In the genomic region with DNA sequence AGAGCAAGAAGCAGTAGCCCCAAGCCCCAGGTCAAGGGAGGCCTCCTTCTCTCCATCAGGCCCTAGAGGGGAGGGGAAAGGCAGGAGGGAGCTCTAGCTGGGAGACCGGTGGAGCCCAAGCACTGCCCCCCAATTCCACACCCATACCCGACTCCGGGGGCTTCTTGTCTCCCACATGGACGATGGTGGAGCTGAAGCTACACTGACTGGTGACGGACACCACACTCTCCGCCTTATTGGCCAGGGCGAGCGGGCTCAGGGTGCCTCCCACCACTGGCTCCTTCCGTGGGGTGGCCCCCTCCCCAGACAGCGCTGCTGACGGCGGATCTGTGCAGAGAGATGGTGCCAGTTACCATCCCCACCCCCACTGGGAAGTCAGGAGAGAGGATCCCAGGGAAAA, we compare ENCODE assay signal across 29 cellular contexts. TPM values are rescaled to one million over a fixed set of nuclear protein-coding genes. Genes with fewer than 3 reads are reported as not detected.
DNase-seq lines count a peak whose midpoint lies in the region; ATAC-seq and TF ChIP-seq lines count a peak whose summit lies in the region.
"Had no signal": no experiment of that assay in that cellular context is flagged by ENCODE, and none has a peak within 500 bp of the region (broad histone marks: within the 10 kb centered on the region; RNA-seq: fewer than 3 reads in every experiment).

No MANE protein-coding gene starts in this region.

- TF ChIP-seq POLR2A in tibial nerve (IDR thresholded peaks at IDR 0.05), result no peak

- ATAC-seq in esophagus mucosa, result no peak
- ATAC-seq: activated CD8-positive, alpha-beta T cell treated with anti-CD3 and anti-CD28 coated beads for 36 hours; effector memory CD8-positive, alpha-beta T cell; GM12878; GM23338; K562; naive thymus-derived CD4-positive, alpha-beta T cell; pancreas; right lobe of liver had no signal

- H2BK120ac ChIP-seq in mesenchymal stem cell (ENCODE audit: low read depth, low read length), result no peak overlapping the region

- H3K4me1 ChIP-seq in adipocyte (ENCODE audit: control insufficient read depth, insufficient read depth, low read length), result peaks cover 11% of the 10 kb centered on the region
- peaks cover 8% of the 10 kb centered on the region for H3K4me1 ChIP-seq in mesenchymal stem cell (ENCODE audit: control insufficient read depth, insufficient read depth, low read depth, low read length)
- peaks cover 0 to 86% (median 15%) of the 10 kb centered on the region in 4 donors for H3K4me1 ChIP-seq in tibial nerve
- peaks cover 12% of the 10 kb centered on the region for H3K4me1 ChIP-seq in CD8-positive, alpha-beta memory T cell (ENCODE audit: insufficient read depth, low read length)
- H3K4me1 ChIP-seq: Caco-2 had no signal

- no peak overlapping the region for H3K4me3 ChIP-seq in adipocyte (ENCODE audit: low read length)
- H3K4me3 ChIP-seq in mesenchymal stem cell (ENCODE audit: insufficient read depth in 1 of 2, low read depth in 1 of 2, low read length in 2 of 2), result no peak overlapping the region
- no peak overlapping the region for H3K4me3 ChIP-seq in tibial nerve
- H3K4me3 ChIP-seq in CD8-positive, alpha-beta memory T cell (ENCODE audit: low read length), result no peak overlapping the region
- H3K4me3 ChIP-seq: GM12878, GM23338, K562, pancreas, right lobe of liver had no signal

- no peak overlapping the region for H2BK15ac ChIP-seq in mesenchymal stem cell (ENCODE audit: low read depth, poor library complexity, severe bottlenecking)

- H3K9me3 ChIP-seq in adipocyte (ENCODE audit: control insufficient read depth, low read length) (no peaks in the 10 kb centered on the region), mesenchymal stem cell (ENCODE audit: control insufficient read depth, low read length) (no peaks in the 10 kb centered on the region), tibial nerve (no peaks in the 10 kb centered on the region)
- no peaks in the 10 kb centered on the region for H3K9me3 ChIP-seq in CD8-positive, alpha-beta memory T cell (ENCODE audit: low read length)
- H3K9me3 ChIP-seq: Caco-2, pancreas, right lobe of liver had no signal

- H3K36me3 Mint-ChIP-seq in activated CD4-positive, alpha-beta T cell treated with anti-CD3 and anti-CD28 coated beads, Interleukin-2, amount 10 ng/mL, durations not matched to agents 7 days and 5 days (ENCODE audit: low read depth), result peaks cover 42% of the 10 kb centered on the region
- peaks cover 3 to 95% (median 20%) of the 10 kb centered on the region in 3 donors for H3K36me3 Mint-ChIP-seq in CD8-positive, alpha-beta memory T cell

- no peak for TF ChIP-seq EP300 in tibial nerve (IDR thresholded peaks at IDR 0.05)

- peak overlapping the region; percentile 1 for H3K9ac ChIP-seq in adipocyte (ENCODE audit: low read length)
- H3K9ac ChIP-seq in mesenchymal stem cell (ENCODE audit: low read length), result no peak overlapping the region

- no peaks in the 10 kb centered on the region for H3K9me3 Mint-ChIP-seq in activated CD4-positive, alpha-beta T cell treated with anti-CD3 and anti-CD28 coated beads, Interleukin-2, amount 10 ng/mL, durations not matched to agents 7 days and 5 days
- H3K9me3 Mint-ChIP-seq in CD8-positive, alpha-beta memory T cell, result no peaks in the 10 kb centered on the region
- H3K9me3 Mint-ChIP-seq: activated B cell treated with CpG ODN at 0.5 μM for 24 hours; activated CD8-positive, alpha-beta T cell treated with anti-CD3 and anti-CD28 coated beads for 36 hours; activated naive CD4-positive, alpha-beta T cell treated with anti-CD3 and anti-CD28 coated beads for 36 hours; effector memory CD8-positive, alpha-beta T cell; GM23338 had no signal

- H4K91ac ChIP-seq in mesenchymal stem cell (ENCODE audit: low read length), result peak overlapping the region; percentile 46

- TF ChIP-seq CTCF in tibial nerve (IDR thresholded peaks at IDR 0.05), result no peak

- no peak for DNase-seq in activated CD4-positive, alpha-beta T cell treated with anti-CD3 and anti-CD28 coated beads, Interleukin-2, amount 10 ng/mL, durations not matched to agents 7 days and 5 days
- DNase-seq in activated CD4-positive, alpha-beta T cell treated with anti-CD3 and anti-CD28 coated beads for 48 hours, result no peak
- no peak for DNase-seq in adipocyte (ENCODE audit: low read depth)
- DNase-seq in mesenchymal stem cell, result no peak
- DNase-seq in tibial nerve (ENCODE audit: low spot score in 2 of 2), result no peak
- no peak for DNase-seq in CD8-positive, alpha-beta memory T cell
- no peak for DNase-seq in CD1c-positive myeloid dendritic cell (ENCODE audit: extremely low spot score)
- DNase-seq: 8988T; activated B cell treated with CpG ODN at 0.5 μM for 24 hours; activated CD8-positive, alpha-beta T cell treated with anti-CD3 and anti-CD28 coated beads for 36 hours; activated naive CD4-positive, alpha-beta T cell treated with anti-CD3 and anti-CD28 coated beads for 36 hours; AML-193; Caco-2; DND-41; naive thymus-derived CD4-positive, alpha-beta T cell; NCI-H1694 treated with DMSO at 0.1 percent for 48 hours; NCI-H748 treated with DMSO at 0.1 percent for 48 hours; right lobe of liver; stimulated activated CD4-positive, alpha-beta T cell treated with anti-CD3 and anti-CD28 coated beads, Interleukin-15, amount 100 ng/mL, for 24 hours; T1000 had no signal

- H3K79me1 ChIP-seq in mesenchymal stem cell (replicated peaks; ENCODE audit: low read length, poor library complexity, severe bottlenecking), result peaks cover 38% of the 10 kb centered on the region

- CTCF ChIA-PET in activated CD4-positive, alpha-beta T cell treated with anti-CD3 and anti-CD28 coated beads, Interleukin-2, amount 10 ng/mL, durations not matched to agents 7 days and 5 days (lab: Charles Lee), result interaction anchor here (1.1 to 2.2 kb wide), 3 partner anchors 10 to 24 kb away, joined by 3 to 9 read pairs (median 5); no protein-coding TSS in a partner anchor
- CTCF ChIA-PET in CD8-positive, alpha-beta memory T cell (lab: Charles Lee), result interaction anchor here (0.8 to 3.4 kb wide), 6 partner anchors 13 to 75 kb away, joined by 3 to 12 read pairs (median 4); a partner anchor contains a TSS

- H3K23ac ChIP-seq in mesenchymal stem cell (ENCODE audit: low read length in 2 of 2), result no peak overlapping the region

- H3K27me3 ChIP-seq in adipocyte (replicated peaks; ENCODE audit: control insufficient read depth, insufficient read depth, low read length), result no peaks in the 10 kb centered on the region
- no peaks in the 10 kb centered on the region for H3K27me3 ChIP-seq in mesenchymal stem cell (ENCODE audit: control insufficient read depth in 1 of 2, insufficient read depth in 1 of 2, low read length in 2 of 2)
- H3K27me3 ChIP-seq in tibial nerve, result no peaks in the 10 kb centered on the region
- H3K27me3 ChIP-seq in CD8-positive, alpha-beta memory T cell (ENCODE audit: insufficient read depth, low read length, poor library complexity, severe bottlenecking), result no peaks in the 10 kb centered on the region
- H3K27me3 ChIP-seq: pancreas, right lobe of liver had no signal

- no peak overlapping the region for H3K14ac ChIP-seq in mesenchymal stem cell (ENCODE audit: low read length in 2 of 2)

- H3K18ac ChIP-seq in mesenchymal stem cell (ENCODE audit: low read depth in 1 of 2, low read length in 2 of 2), result no peak overlapping the region

- H3K36me3 ChIP-seq in adipocyte (ENCODE audit: control insufficient read depth, insufficient read depth, low read length, severe bottlenecking) (peaks cover 99% of the 10 kb centered on the region), mesenchymal stem cell (ENCODE audit: control insufficient read depth in 1 of 2, insufficient read depth in 2 of 2, low read depth in 1 of 2, low read length in 2 of 2) (peaks cover 83 to 94% of the 10 kb centered on the region in 2 experiments), tibial nerve (peaks cover 44 to 100% (median 85%) of the 10 kb centered on the region in 3 donors)
- peaks cover 79% of the 10 kb centered on the region for H3K36me3 ChIP-seq in CD8-positive, alpha-beta memory T cell (ENCODE audit: insufficient read depth, low read length)

- H2BK5ac ChIP-seq in mesenchymal stem cell (ENCODE audit: low read depth, low read length, poor library complexity, severe bottlenecking), result no peak overlapping the region

- H2AK5ac ChIP-seq in mesenchymal stem cell (ENCODE audit: low read length, severe bottlenecking), result no peak overlapping the region

- POLR2A ChIA-PET in activated CD4-positive, alpha-beta T cell treated with anti-CD3 and anti-CD28 coated beads, Interleukin-2, amount 10 ng/mL, durations not matched to agents 7 days and 5 days (lab: Charles Lee), result no interaction called here
- POLR2A ChIA-PET in CD8-positive, alpha-beta memory T cell (lab: Charles Lee), result no interaction called here

- H3K27ac ChIP-seq in mesenchymal stem cell (ENCODE audit: low read length, poor library complexity, severe bottlenecking), result no peak overlapping the region
- H3K27ac ChIP-seq in tibial nerve, result peak overlapping the region; percentile 40 to 100 (median 82)
- H3K27ac ChIP-seq in CD8-positive, alpha-beta memory T cell (ENCODE audit: low read depth, low read length), result no peak overlapping the region
- H3K27ac ChIP-seq: pancreas, right lobe of liver had no signal

- H3K4me3 Mint-ChIP-seq in activated CD4-positive, alpha-beta T cell treated with anti-CD3 and anti-CD28 coated beads, Interleukin-2, amount 10 ng/mL, durations not matched to agents 7 days and 5 days, result no peak overlapping the region
- no peak overlapping the region for H3K4me3 Mint-ChIP-seq in CD8-positive, alpha-beta memory T cell
- H3K4me3 Mint-ChIP-seq: activated B cell treated with CpG ODN at 0.5 μM for 24 hours; activated CD8-positive, alpha-beta T cell treated with anti-CD3 and anti-CD28 coated beads for 36 hours; activated naive CD4-positive, alpha-beta T cell treated with anti-CD3 and anti-CD28 coated beads for 36 hours; GM23338 had no signal

- H3K27ac Mint-ChIP-seq in activated CD4-positive, alpha-beta T cell treated with anti-CD3 and anti-CD28 coated beads, Interleukin-2, amount 10 ng/mL, durations not matched to agents 7 days and 5 days, result peak overlapping the region; percentile 25
- peak overlapping the region in 2 of 8 donors; percentile 22 to 78 for H3K27ac Mint-ChIP-seq in CD8-positive, alpha-beta memory T cell
- H3K27ac Mint-ChIP-seq: activated B cell treated with CpG ODN at 0.5 μM for 24 hours; activated CD8-positive, alpha-beta T cell treated with anti-CD3 and anti-CD28 coated beads for 36 hours; activated naive CD4-positive, alpha-beta T cell treated with anti-CD3 and anti-CD28 coated beads for 36 hours; GM23338 had no signal

- no peaks in the 10 kb centered on the region for H3K27me3 Mint-ChIP-seq in activated CD4-positive, alpha-beta T cell treated with anti-CD3 and anti-CD28 coated beads, Interleukin-2, amount 10 ng/mL, durations not matched to agents 7 days and 5 days
- peaks cover 0 to 8% of the 10 kb centered on the region in 2 donors for H3K27me3 Mint-ChIP-seq in CD8-positive, alpha-beta memory T cell
- H3K27me3 Mint-ChIP-seq: activated B cell treated with CpG ODN at 0.5 μM for 24 hours; activated CD8-positive, alpha-beta T cell treated with anti-CD3 and anti-CD28 coated beads for 36 hours; effector memory CD8-positive, alpha-beta T cell; naive thymus-derived CD4-positive, alpha-beta T cell had no signal

- H3K4ac ChIP-seq in mesenchymal stem cell (ENCODE audit: low read depth in 1 of 2, low read length in 2 of 2), result no peak overlapping the region

- H2BK12ac ChIP-seq in mesenchymal stem cell (ENCODE audit: low read length in 2 of 2), result no peak overlapping the region

- no peak overlapping the region for H4K8ac ChIP-seq in mesenchymal stem cell (ENCODE audit: low read length)

- WGBS in mesenchymal stem cell, result 93% methylated on average over 9 of the region's 12 CpGs
- WGBS in tibial nerve, 2 donors, result 89 to 91% methylated on average over 12 of the region's 12 CpGs

- no peak overlapping the region for H2AFZ ChIP-seq in mesenchymal stem cell (ENCODE audit: low read depth, low read length)
- H2AFZ ChIP-seq: GM23338 had no signal

- peaks cover 6% of the 10 kb centered on the region for H3K4me1 Mint-ChIP-seq in activated CD4-positive, alpha-beta T cell treated with anti-CD3 and anti-CD28 coated beads, Interleukin-2, amount 10 ng/mL, durations not matched to agents 7 days and 5 days
- H3K4me1 Mint-ChIP-seq in CD8-positive, alpha-beta memory T cell, result peaks cover 8 to 22% (median 9%) of the 10 kb centered on the region in 3 donors
- H3K4me1 Mint-ChIP-seq: GM23338 had no signal

- H3K4me2 ChIP-seq in mesenchymal stem cell (ENCODE audit: low read length, poor library complexity, severe bottlenecking), result no peak overlapping the region
- H3K4me2 ChIP-seq: GM23338 had no signal

RNA-seq across cellular contexts. Expression of a gene that starts 6.4 kb away (rescaled TPM):
- total RNA-seq in activated CD4-positive, alpha-beta T cell treated with anti-CD3 and anti-CD28 coated beads, Interleukin-2, amount 10 ng/mL, durations not matched to agents 7 days and 5 days, result 10 to 100 TPM; 26.9 to 28.7 TPM
- 34.9 TPM for polyA plus RNA-seq in mesenchymal stem cell (2013, experiment 1 of 2)
- polyA plus RNA-seq in mesenchymal stem cell (2013, experiment 2 of 2), result 25.8 TPM
- 100 to 1,000 TPM; 157 to 328 (median 204) TPM for total RNA-seq in tibial nerve
- 10 to 100 TPM; 26.5 to 35.8 TPM for total RNA-seq in CD8-positive, alpha-beta memory T cell
- polyA plus RNA-seq in CD8-positive, alpha-beta memory T cell, result 12.1 TPM
- total RNA-seq in esophagus mucosa, result 65.0 TPM

RNA-seq across cellular contexts. Expression of a gene that starts 16.9 kb away (rescaled TPM):
- 10 to 100 TPM; 71.1 to 79.1 TPM for total RNA-seq in activated CD4-positive, alpha-beta T cell treated with anti-CD3 and anti-CD28 coated beads, Interleukin-2, amount 10 ng/mL, durations not matched to agents 7 days and 5 days
- polyA plus RNA-seq in mesenchymal stem cell (2013, experiment 1 of 2), result 48.0 TPM
- polyA plus RNA-seq in mesenchymal stem cell (2013, experiment 2 of 2), result 47.4 TPM
- total RNA-seq in tibial nerve, result 10 to 100 TPM; 48.0 to 72.1 (median 59.0) TPM
- total RNA-seq in CD8-positive, alpha-beta memory T cell, result 10 to 100 TPM; 38.3 to 41.0 TPM
- polyA plus RNA-seq in CD8-positive, alpha-beta memory T cell, result 98.3 TPM
- 20.9 TPM for total RNA-seq in esophagus mucosa

RNA-seq across cellular contexts. Expression of a gene that starts 21.9 kb away (rescaled TPM):
- under 1 TPM; 0.15 to 0.20 TPM for total RNA-seq in activated CD4-positive, alpha-beta T cell treated with anti-CD3 and anti-CD28 coated beads, Interleukin-2, amount 10 ng/mL, durations not matched to agents 7 days and 5 days
- 1.5 TPM for polyA plus RNA-seq in mesenchymal stem cell (2013, experiment 1 of 2)
- polyA plus RNA-seq in mesenchymal stem cell (2013, experiment 2 of 2), result 1.4 TPM
- 1 to 10 TPM in 1 of 4 donors, not detected in 3; 2.1 TPM for total RNA-seq in tibial nerve
- total RNA-seq in CD8-positive, alpha-beta memory T cell, result 1 to 10 TPM; 1.6 to 1.8 TPM
- polyA plus RNA-seq in CD8-positive, alpha-beta memory T cell, result not detected
- total RNA-seq in esophagus mucosa, result 0.40 TPM
- total RNA-seq: Caco-2, pancreas, right lobe of liver, subcutaneous adipose tissue had no signal
- polyA plus RNA-seq: fibroblast of lung; GM23338; naive thymus-derived CD4-positive, alpha-beta T cell had no signal

RNA-seq across cellular contexts. Expression of a gene that starts 27.5 kb away (rescaled TPM):
- not detected for total RNA-seq in activated CD4-positive, alpha-beta T cell treated with anti-CD3 and anti-CD28 coated beads, Interleukin-2, amount 10 ng/mL, durations not matched to agents 7 days and 5 days
- 0.01 TPM for polyA plus RNA-seq in mesenchymal stem cell (2013, experiment 1 of 2)
- not detected for polyA plus RNA-seq in mesenchymal stem cell (2013, experiment 2 of 2)
- total RNA-seq in tibial nerve, result not detected
- total RNA-seq in CD8-positive, alpha-beta memory T cell, result not detected
- not detected for polyA plus RNA-seq in CD8-positive, alpha-beta memory T cell
- total RNA-seq in esophagus mucosa, result 4.0 TPM
- total RNA-seq: activated B cell treated with CpG ODN at 0.5 μM for 24 hours; activated naive CD4-positive, alpha-beta T cell treated with anti-CD3 and anti-CD28 coated beads for 36 hours; Caco-2; fibroblast of lung; GM12878; HT-29; pancreas; right lobe of liver; subcutaneous adipose tissue had no signal
- polyA plus RNA-seq: K562 had no signal

RNA-seq across cellular contexts. Expression of a gene that starts 30.4 kb away (rescaled TPM):
- 10 to 100 TPM; 34.8 to 37.2 TPM for total RNA-seq in activated CD4-positive, alpha-beta T cell treated with anti-CD3 and anti-CD28 coated beads, Interleukin-2, amount 10 ng/mL, durations not matched to agents 7 days and 5 days
- 9.0 TPM for polyA plus RNA-seq in mesenchymal stem cell (2013, experiment 1 of 2)
- 9.7 TPM for polyA plus RNA-seq in mesenchymal stem cell (2013, experiment 2 of 2)
- total RNA-seq in tibial nerve, result 10 to 100 TPM; 28.2 to 47.1 (median 38.2) TPM
- 10 to 100 TPM; 21.3 to 22.4 TPM for total RNA-seq in CD8-positive, alpha-beta memory T cell
- 50.7 TPM for polyA plus RNA-seq in CD8-positive, alpha-beta memory T cell
- total RNA-seq in esophagus mucosa, result 17.5 TPM

Comparison
In these comparisons a context has a peak if more than half of its experiments do, and no peak if none do; other contexts are left out.
1. H3K27ac ChIP-seq: peak in tibial nerve (4 of 4); none in mesenchymal stem cell (single experiment) and CD8-positive, alpha-beta memory T cell (single experiment).